In genomic region chr1:153563991-153564390, GRCh38 we compare ENCODE assay signal across 1 cellular context.
TF ChIP-seq lines count a peak whose summit lies in the region.

No MANE protein-coding gene starts in this region.

TF ChIP-seq in A549, 52 proteins besides CTCF, POLR2A, EP300 and RAD21 (continued from another document):
- TF ChIP-seq, protein P1, sequence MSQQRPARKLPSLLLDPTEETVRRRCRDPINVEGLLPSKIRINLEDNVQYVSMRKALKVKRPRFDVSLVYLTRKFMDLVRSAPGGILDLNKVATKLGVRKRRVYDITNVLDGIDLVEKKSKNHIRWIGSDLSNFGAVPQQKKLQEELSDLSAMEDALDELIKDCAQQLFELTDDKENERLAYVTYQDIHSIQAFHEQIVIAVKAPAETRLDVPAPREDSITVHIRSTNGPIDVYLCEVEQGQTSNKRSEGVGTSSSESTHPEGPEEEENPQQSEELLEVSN (IDR thresholded peaks at IDR 0.05; ENCODE audit: borderline replicate concordance, low read depth) = no peak
- TF ChIP-seq, protein P2, sequence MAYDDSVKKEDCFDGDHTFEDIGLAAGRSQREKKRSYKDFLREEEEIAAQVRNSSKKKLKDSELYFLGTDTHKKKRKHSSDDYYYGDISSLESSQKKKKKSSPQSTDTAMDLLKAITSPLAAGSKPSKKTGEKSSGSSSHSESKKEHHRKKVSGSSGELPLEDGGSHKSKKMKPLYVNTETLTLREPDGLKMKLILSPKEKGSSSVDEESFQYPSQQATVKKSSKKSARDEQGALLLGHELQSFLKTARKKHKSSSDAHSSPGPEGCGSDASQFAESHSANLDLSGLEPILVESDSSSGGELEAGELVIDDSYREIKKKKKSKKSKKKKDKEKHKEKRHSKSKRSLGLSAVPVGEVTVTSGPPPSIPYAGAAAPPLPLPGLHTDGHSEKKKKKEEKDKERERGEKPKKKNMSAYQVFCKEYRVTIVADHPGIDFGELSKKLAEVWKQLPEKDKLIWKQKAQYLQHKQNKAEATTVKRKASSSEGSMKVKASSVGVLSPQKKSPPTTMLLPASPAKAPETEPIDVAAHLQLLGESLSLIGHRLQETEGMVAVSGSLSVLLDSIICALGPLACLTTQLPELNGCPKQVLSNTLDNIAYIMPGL (CRISPR knock-in tag; IDR thresholded peaks at IDR 0.05; ENCODE audit: borderline replicate concordance) = no peak
- no peak for TF ChIP-seq KDM5A (IDR thresholded peaks at IDR 0.05)
- TF ChIP-seq HEYL (CRISPR knock-in tag; IDR thresholded peaks at IDR 0.05) = no peak
- no peak for TF ChIP-seq MYC (IDR thresholded peaks at IDR 0.05; ENCODE audit: borderline replicate concordance, low read length)
- TF ChIP-seq ESRRA (IDR thresholded peaks at IDR 0.05; ENCODE audit: borderline replicate concordance, low read length) = no peak
